ENCODE assay signal across 18 cellular contexts in the genomic region with DNA sequence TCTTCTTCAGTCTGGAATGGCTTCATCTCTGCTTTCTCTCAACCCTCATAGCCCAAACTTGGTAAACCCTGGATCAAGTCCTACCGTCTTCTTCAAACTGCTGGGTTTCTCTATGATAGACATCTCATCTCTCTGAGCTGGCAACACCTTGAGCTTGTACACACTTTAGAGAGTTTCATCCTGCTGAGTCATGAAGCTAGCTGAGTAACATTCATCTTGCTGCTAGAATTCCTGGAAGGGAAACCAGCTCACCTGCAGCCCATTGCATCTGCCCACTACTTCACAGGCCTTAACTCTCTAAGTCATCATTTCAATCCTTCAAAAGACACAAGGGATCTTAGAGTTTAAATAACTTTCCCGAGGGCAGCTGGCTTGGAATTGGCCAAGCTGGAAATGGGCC.
DNase-seq lines count a peak whose midpoint lies in the region; ATAC-seq, FAIRE-seq and TF ChIP-seq lines count a peak whose summit lies in the region.
"Had no signal": no experiment of that assay in that cellular context is flagged by ENCODE, and none has a peak within 500 bp of the region (broad histone marks: within the 10 kb centered on the region; RNA-seq: fewer than 3 reads in every experiment).

No MANE protein-coding gene starts in this region.

- CTCF ChIA-PET in A549 (lab: Yijun Ruan, JAX) = interaction anchor here (1.2 kb wide), 1 partner anchor 8 kb away, joined by 3 read pairs; no protein-coding TSS in a partner anchor
- CTCF ChIA-PET in mammary epithelial cell (lab: Charles Lee; ENCODE audit: low non-redundant PET) = no interaction called here

- no peak for TF ChIP-seq EP300 in A549 (IDR thresholded peaks at IDR 0.05)

- ATAC-seq in A549 (no peak), right lobe of liver (peak; percentile 18 to 71 (median 49)), HG03097 (IDR thresholded peaks at IDR 0.05; ENCODE audit: low FRiP score, unreplicated experiment) (no peak)

- H3F3A ChIP-seq in MM.1S (ENCODE audit: insufficient read depth, low read length) = no peaks in the 10 kb centered on the region

- no peak overlapping the region for H3K4me3 ChIP-seq in A549
- H3K4me3 ChIP-seq in MM.1S (ENCODE audit: low read length) = no peak overlapping the region
- H3K4me3 ChIP-seq in mammary epithelial cell (replicated peaks in 1 of 3; ENCODE audit: insufficient read depth in 1 of 3, low read depth in 2 of 3, low read length in 3 of 3) = no peak overlapping the region
- H3K4me3 ChIP-seq in right lobe of liver = peak overlapping the region in 1 of 3 donors; percentile 11
- H3K4me3 ChIP-seq in H7 (ENCODE audit: insufficient read depth, low read depth, low read length) = no peak overlapping the region

- in situ Hi-C loops in mammary epithelial cell (cut with MboI; ENCODE audit: low sequenced_read_pairs in 2 of 2) = no loop called here

- no peak for TF ChIP-seq CTCF in A549 (IDR thresholded peaks at IDR 0.05)
- TF ChIP-seq CTCF in MM.1S (IDR thresholded peaks at IDR 0.05; ENCODE audit: low read length) = no peak
- no peak for TF ChIP-seq CTCF in mammary epithelial cell (conservative IDR thresholded peaks at IDR 0.05 in 1 of 2, IDR thresholded peaks at IDR 0.05 in 1 of 2; ENCODE audit: extremely low read depth in 1 of 2, insufficient read depth in 1 of 2, low read depth in 1 of 2, low read length in 2 of 2)
- no peak for TF ChIP-seq CTCF in right lobe of liver (IDR thresholded peaks at IDR 0.05)

- no peak overlapping the region for H2AFZ ChIP-seq in MM.1S (ENCODE audit: low read length)
- H2AFZ ChIP-seq in mammary epithelial cell (ENCODE audit: low read depth, low read length) = no peak overlapping the region

- intact Hi-C loops in mammary epithelial cell (cut with micrococcal nuclease) = no loop called here
- intact Hi-C loops in right lobe of liver (cut with DNase I) = no loop called here

- POLR2A ChIA-PET in A549 (lab: Yijun Ruan, JAX) = no interaction called here

- no peak overlapping the region for H3K9ac ChIP-seq in MM.1S (ENCODE audit: low read length)
- no peak overlapping the region for H3K9ac ChIP-seq in mammary epithelial cell (ENCODE audit: insufficient read depth, low read length)

- no peak for FAIRE-seq in A549 (lab: Jason Lieb, UNC)
- FAIRE-seq: HTR-8/SVneo, RCC 7860 had no signal

- H4K20me1 ChIP-seq in MM.1S (ENCODE audit: insufficient read depth, low read length) (no peaks in the 10 kb centered on the region), mammary epithelial cell (ENCODE audit: insufficient read depth, low read length) (no peaks in the 10 kb centered on the region)

- no peak overlapping the region for H3K27ac ChIP-seq in A549
- no peak overlapping the region for H3K27ac ChIP-seq in MM.1S (ENCODE audit: low read length)
- H3K27ac ChIP-seq in mammary epithelial cell (ENCODE audit: insufficient read depth, low read depth, low read length) = no peak overlapping the region
- peak overlapping the region; percentile 53 to 94 (median 74) for H3K27ac ChIP-seq in right lobe of liver

- H3K4me1 ChIP-seq in A549 = no peaks in the 10 kb centered on the region
- H3K4me1 ChIP-seq in MM.1S (ENCODE audit: low read length) = no peaks in the 10 kb centered on the region
- no peaks in the 10 kb centered on the region for H3K4me1 ChIP-seq in mammary epithelial cell (ENCODE audit: insufficient read depth, low read length)
- peaks cover 0 to 25% (median 0%) of the 10 kb centered on the region in 4 donors for H3K4me1 ChIP-seq in right lobe of liver

- DNase-seq in A549 (ENCODE audit: low read depth in 1 of 2, low spot score in 1 of 2) (peak in 1 of 2 experiments; percentile 4), MM.1S (peak; percentile 46), mammary epithelial cell (peak; percentile 66), right lobe of liver (no peak), H7 (no peak), NCI-H1436 treated with DMSO at 0.1 percent for 48 hours (lab: John Stamatoyannopoulos, UW) (no peak)
- no peak for DNase-seq in stimulated activated CD4-positive, alpha-beta T cell treated with anti-CD3 and anti-CD28 coated beads, Interleukin-2, amount 100 ng/mL, for 48 hours
- DNase-seq: DMS153, HCEC 1CT, NCI-H1417 treated with DMSO at 0.1 percent for 48 hours, NCI-H2029 treated with DMSO at 0.1 percent for 48 hours, NCI-H2171 treated with DMSO at 0.1 percent for 48 hours, NCI-H510A, NCI-H82, SIG-M5 had no signal

- 58% methylated on average over 2 of the region's 2 CpGs for WGBS in A549 (ENCODE audit: missing lambda C conversion rate)
- WGBS in mammary epithelial cell (ENCODE audit: low coverage, missing lambda C conversion rate) = 64% methylated on average over 2 of the region's 2 CpGs
- WGBS in right lobe of liver (ENCODE audit: insufficient coverage, low coverage, low lambda C conversion rate, missing lambda C conversion rate) = 21% methylated on average over 2 of the region's 2 CpGs

- H3K36me3 ChIP-seq in MM.1S (replicated peaks; ENCODE audit: insufficient read depth, low read length) = no peaks in the 10 kb centered on the region
- no peaks in the 10 kb centered on the region for H3K36me3 ChIP-seq in mammary epithelial cell (ENCODE audit: insufficient read depth, low read length)
- H3K36me3 ChIP-seq in right lobe of liver = no peaks in the 10 kb centered on the region
- no peaks in the 10 kb centered on the region for H3K36me3 ChIP-seq in H7 (replicated peaks; ENCODE audit: control insufficient read depth, insufficient read depth, low read length)

- no peak for TF ChIP-seq RAD21 in A549 (conservative IDR thresholded peaks at IDR 0.05 in 1 of 2, IDR thresholded peaks at IDR 0.05 in 1 of 2)

- dilution Hi-C loops in mammary epithelial cell (cut with HindIII; ENCODE audit: low sequenced_read_pairs) = no loop called here

- no peaks in the 10 kb centered on the region for H3K9me2 ChIP-seq in MM.1S (replicated peaks; ENCODE audit: insufficient read depth, low read length)

- no peaks in the 10 kb centered on the region for H3K27me3 ChIP-seq in MM.1S (replicated peaks; ENCODE audit: insufficient read depth, low read length)
- H3K27me3 ChIP-seq in mammary epithelial cell (ENCODE audit: insufficient read depth, low read length) = no peaks in the 10 kb centered on the region
- H3K27me3 ChIP-seq in right lobe of liver = no peaks in the 10 kb centered on the region
- no peaks in the 10 kb centered on the region for H3K27me3 ChIP-seq in H7 (ENCODE audit: control insufficient read depth, insufficient read depth, low read length)

- H3K79me2 ChIP-seq in MM.1S (ENCODE audit: low read length) = no peaks in the 10 kb centered on the region
- H3K79me2 ChIP-seq in mammary epithelial cell (ENCODE audit: insufficient read depth, low read length) = no peaks in the 10 kb centered on the region

- TF ChIP-seq POLR2A in A549 (IDR thresholded peaks at IDR 0.05; ENCODE audit: low read length) = no peak
- TF ChIP-seq POLR2A in right lobe of liver (IDR thresholded peaks at IDR 0.05) = peak; percentile 28

- H3K4me2 ChIP-seq in A549 (no peak overlapping the region), MM.1S (ENCODE audit: low read depth, low read length) (no peak overlapping the region), mammary epithelial cell (ENCODE audit: insufficient read depth, low read depth, low read length) (no peak overlapping the region)

- no peaks in the 10 kb centered on the region for H3K9me3 ChIP-seq in A549
- H3K9me3 ChIP-seq in MM.1S (replicated peaks; ENCODE audit: insufficient read depth, low read length) = no peaks in the 10 kb centered on the region
- no peaks in the 10 kb centered on the region for H3K9me3 ChIP-seq in mammary epithelial cell (replicated peaks; ENCODE audit: insufficient read depth, low read length)
- no peaks in the 10 kb centered on the region for H3K9me3 ChIP-seq in right lobe of liver

- no TSS peak for BruUV-seq in mammary epithelial cell (replicated peaks; lab: Mats Ljungman, UMichigan)

TF ChIP-seq in A549, 52 proteins besides CTCF, POLR2A, EP300 and RAD21:
- TF ChIP-seq NPAS2 (CRISPR knock-in tag; IDR thresholded peaks at IDR 0.05; ENCODE audit: borderline replicate concordance) = no peak
- TF ChIP-seq, protein P1, sequence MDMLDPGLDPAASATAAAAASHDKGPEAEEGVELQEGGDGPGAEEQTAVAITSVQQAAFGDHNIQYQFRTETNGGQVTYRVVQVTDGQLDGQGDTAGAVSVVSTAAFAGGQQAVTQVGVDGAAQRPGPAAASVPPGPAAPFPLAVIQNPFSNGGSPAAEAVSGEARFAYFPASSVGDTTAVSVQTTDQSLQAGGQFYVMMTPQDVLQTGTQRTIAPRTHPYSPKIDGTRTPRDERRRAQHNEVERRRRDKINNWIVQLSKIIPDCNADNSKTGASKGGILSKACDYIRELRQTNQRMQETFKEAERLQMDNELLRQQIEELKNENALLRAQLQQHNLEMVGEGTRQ (IDR thresholded peaks at IDR 0.05) = no peak
- peak; percentile 7 for TF ChIP-seq MAFK (IDR thresholded peaks at IDR 0.05; ENCODE audit: partially characterized antibody)

Comparison
In these comparisons a context has a peak if more than half of its experiments do, and no peak if none do; other contexts are left out.
1. ATAC-seq: peak in right lobe of liver (4 of 4); none in A549 (0 of 2) and HG03097 (single experiment).
2. DNase-seq: peak in MM.1S (single experiment) and mammary epithelial cell (single experiment); none in right lobe of liver (0 of 3), stimulated activated CD4-positive, alpha-beta T cell treated with anti-CD3 and anti-CD28 coated beads, Interleukin-2, amount 100 ng/mL, for 48 hours (0 of 2), H7 (single experiment) and NCI-H1436 treated with DMSO at 0.1 percent for 48 hours (single experiment).
3. H3K27ac ChIP-seq: peak in right lobe of liver (3 of 3); none in A549 (0 of 2), MM.1S (single experiment) and mammary epithelial cell (single experiment).